In the genomic region with DNA sequence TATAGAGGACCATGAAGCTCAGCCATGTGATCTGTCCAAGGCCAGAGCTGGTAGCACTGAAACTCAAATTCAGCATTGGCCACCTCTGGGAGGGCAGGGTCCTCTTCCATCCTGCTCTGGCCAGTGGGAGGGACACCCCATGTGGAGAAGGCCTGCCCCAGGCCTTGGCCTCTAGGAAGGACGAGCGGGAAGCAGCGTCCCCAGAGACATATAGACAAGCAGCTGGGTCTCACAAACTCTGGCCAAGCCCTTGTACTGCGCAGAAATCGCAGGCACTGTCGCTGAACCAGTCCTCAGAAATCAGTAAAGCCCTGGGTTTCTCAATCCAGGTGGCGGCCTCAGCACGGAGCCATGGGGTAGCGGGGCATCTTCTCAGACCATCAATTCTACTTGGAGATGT, we compare ENCODE assay signal across 20 cellular contexts.
DNase-seq lines count a peak whose midpoint lies in the region; ATAC-seq, FAIRE-seq and TF ChIP-seq lines count a peak whose summit lies in the region.
"Had no signal": no experiment of that assay in that cellular context is flagged by ENCODE, and none has a peak within 500 bp of the region (broad histone marks: within the 10 kb centered on the region; RNA-seq: fewer than 3 reads in every experiment).

No MANE protein-coding gene starts in this region.

- peaks cover 70% of the 10 kb centered on the region for H3K4me1 Mint-ChIP-seq in activated naive CD8-positive, alpha-beta T cell treated with anti-CD3 and anti-CD28 coated beads for 36 hours

- H3K36me3 Mint-ChIP-seq in activated naive CD8-positive, alpha-beta T cell treated with anti-CD3 and anti-CD28 coated beads for 36 hours = no peaks in the 10 kb centered on the region

- H3K9me3 Mint-ChIP-seq in activated naive CD8-positive, alpha-beta T cell treated with anti-CD3 and anti-CD28 coated beads for 36 hours = no peaks in the 10 kb centered on the region
- H3K9me3 Mint-ChIP-seq: T-helper 1 cell treated with Interleukin-12 subunit alpha and Interleukin-12 subunit beta and Interleukin-4 antibody, amounts not matched to agents 30 μg/mL and 1 μg/mL, for 36 hours had no signal

- H3K4me2 ChIP-seq in BLaER1 treated with 17β-estradiol and CSF1 and Interleukin-3, amounts not matched to agents 10 nM and 100 nM = peak overlapping the region; percentile 77 to 96 (median 93)
- H3K4me2 ChIP-seq: hepatocyte had no signal

- peaks cover 73 to 98% (median 97%) of the 10 kb centered on the region in 10 experiments for H3K4me1 ChIP-seq in BLaER1 treated with 17β-estradiol and CSF1 and Interleukin-3, amounts not matched to agents 10 nM and 100 nM
- H3K4me1 ChIP-seq in kidney (ENCODE audit: control insufficient read depth in 1 of 2, insufficient read depth in 1 of 2, low read depth in 1 of 2, low read length in 2 of 2) = peaks cover 0 to 12% of the 10 kb centered on the region in 2 donors

- POLR2A ChIA-PET in GM10248 (lab: Yijun Ruan, JAX) = no interaction called here

- peak overlapping the region; percentile 96 for H3K27ac Mint-ChIP-seq in activated naive CD8-positive, alpha-beta T cell treated with anti-CD3 and anti-CD28 coated beads for 36 hours

- no peaks in the 10 kb centered on the region for H3K27me3 ChIP-seq in BLaER1 treated with 17β-estradiol and CSF1 and Interleukin-3, amounts not matched to agents 10 nM and 100 nM
- H3K27me3 ChIP-seq: hepatocyte had no signal

- no peak for DNase-seq in GM12891 (ENCODE audit: insufficient read length, low spot score)
- no peak for DNase-seq in activated naive CD8-positive, alpha-beta T cell treated with anti-CD3 and anti-CD28 coated beads for 36 hours
- peak; percentile 77 for DNase-seq in posterior vena cava (ENCODE audit: low spot score)
- no peak for DNase-seq in GM10248 (ENCODE audit: extremely low spot score)
- DNase-seq in kidney = no peak
- DNase-seq: cerebellar nuclear complex, erythroblast, foreskin keratinocyte, NCI-H1092, NCI-H2029 treated with DMSO at 0.1 percent for 48 hours, PC-3, SIG-M5, WERI-Rb-1 had no signal

- intact Hi-C loops in posterior vena cava (cut with DNase I) (no loop called here), kidney (cut with DNase I) (no loop called here)

- CTCF ChIA-PET in GM10248 (lab: Yijun Ruan, JAX) = interaction anchor here (0.9 to 1.6 kb wide), 3 partner anchors 12 to 297 kb away, joined by 3 to 4 read pairs (median 3); no protein-coding TSS in a partner anchor

- H3K4me3 ChIP-seq in BLaER1 treated with 17β-estradiol and CSF1 and Interleukin-3, amounts not matched to agents 10 nM and 100 nM = peak overlapping the region in 5 of 10 experiments; percentile 19 to 54 (median 38); a peak in 7 of 20 replicates
- no peak overlapping the region for H3K4me3 ChIP-seq in kidney (ENCODE audit: low read length in 2 of 2)
- H3K4me3 ChIP-seq: hepatocyte had no signal

- H3K27me3 Mint-ChIP-seq in activated naive CD8-positive, alpha-beta T cell treated with anti-CD3 and anti-CD28 coated beads for 36 hours = no peaks in the 10 kb centered on the region

- TF ChIP-seq POLR2A in GM12891 (IDR thresholded peaks at IDR 0.05; ENCODE audit: low read depth, low read length) = no peak

- H3K4me3 Mint-ChIP-seq in activated naive CD8-positive, alpha-beta T cell treated with anti-CD3 and anti-CD28 coated beads for 36 hours = no peak overlapping the region
- H3K4me3 Mint-ChIP-seq: T-helper 1 cell treated with Interleukin-12 subunit alpha and Interleukin-12 subunit beta and Interleukin-4 antibody, amounts not matched to agents 30 μg/mL and 1 μg/mL, for 36 hours had no signal

- H3K9ac ChIP-seq in BLaER1 treated with 17β-estradiol and CSF1 and Interleukin-3, amounts not matched to agents 10 nM and 100 nM = peak overlapping the region; percentile 85 to 94 (median 91); a peak in 21 of 22 replicates
- H3K9ac ChIP-seq in kidney (ENCODE audit: low read length in 2 of 2) = no peak overlapping the region

- no peak for ATAC-seq in GM21529 (IDR thresholded peaks at IDR 0.05; ENCODE audit: unreplicated experiment)
- ATAC-seq: foreskin keratinocyte, HCT116, PC-3, right cardiac atrium had no signal

- no peaks in the 10 kb centered on the region for H3K36me3 ChIP-seq in BLaER1 treated with 17β-estradiol and CSF1 and Interleukin-3, amounts not matched to agents 10 nM and 100 nM
- no peaks in the 10 kb centered on the region for H3K36me3 ChIP-seq in kidney (ENCODE audit: control insufficient read depth in 1 of 2, insufficient read depth in 2 of 2, low read length in 2 of 2)
- H3K36me3 ChIP-seq: thoracic aorta, WERI-Rb-1 had no signal

- TF ChIP-seq CTCF in GM10248 (IDR thresholded peaks at IDR 0.05; ENCODE audit: control extremely low read depth, extremely low read depth, low read depth, missing control alignments) = no peak
- TF ChIP-seq CTCF in kidney (IDR thresholded peaks at IDR 0.05; ENCODE audit: borderline replicate concordance, extremely low read depth, insufficient read depth) = no peak

- no peaks in the 10 kb centered on the region for H3K9me3 ChIP-seq in BLaER1 treated with 17β-estradiol and CSF1 and Interleukin-3, amounts not matched to agents 10 nM and 100 nM (replicated peaks in 1 of 11)
- H3K9me3 ChIP-seq in kidney (ENCODE audit: control insufficient read depth in 1 of 2, low read length in 2 of 2) = no peaks in the 10 kb centered on the region
- H3K9me3 ChIP-seq: thoracic aorta had no signal

- peak overlapping the region; percentile 91 to 100 (median 99) for H3K27ac ChIP-seq in BLaER1 treated with 17β-estradiol and CSF1 and Interleukin-3, amounts not matched to agents 10 nM and 100 nM
- no peak overlapping the region for H3K27ac ChIP-seq in kidney (ENCODE audit: low read depth in 2 of 2, low read length in 2 of 2)
- H3K27ac ChIP-seq: foreskin keratinocyte, hepatocyte, WERI-Rb-1 had no signal

- peak; percentile 79 for FAIRE-seq in GM12891 (lab: Jason Lieb, UNC)
- FAIRE-seq in kidney (lab: Jason Lieb, UNC) = no peak

- H4K20me1 ChIP-seq in BLaER1 treated with 17β-estradiol and CSF1 and Interleukin-3, amounts not matched to agents 10 nM and 100 nM = no peaks in the 10 kb centered on the region

TF ChIP-seq in GM12891, 5 proteins besides CTCF, POLR2A, EP300 and RAD21:
- TF ChIP-seq POU2F2 (IDR thresholded peaks at IDR 0.05; ENCODE audit: low read depth, low read length) = no peak
- TF ChIP-seq POLR2AphosphoS5 (IDR thresholded peaks at IDR 0.05; ENCODE audit: low read depth, low read length) = no peak
- no peak for TF ChIP-seq PAX5 (IDR thresholded peaks at IDR 0.05; ENCODE audit: insufficient read depth, low read length, severe bottlenecking)
- TF ChIP-seq SPI1 (IDR thresholded peaks at IDR 0.05; ENCODE audit: low read depth, low read length) = no peak
- TF ChIP-seq TAF1 (IDR thresholded peaks at IDR 0.05; ENCODE audit: low read depth, low read length) = no peak

Comparison
In these comparisons a context has a peak if more than half of its experiments do, and no peak if none do; other contexts are left out.
1. H3K27ac ChIP-seq: peak in BLaER1 treated with 17β-estradiol and CSF1 and Interleukin-3, amounts not matched to agents 10 nM and 100 nM (11 of 11); none in kidney (0 of 2).
2. H3K9ac ChIP-seq: peak in BLaER1 treated with 17β-estradiol and CSF1 and Interleukin-3, amounts not matched to agents 10 nM and 100 nM (11 of 11); none in kidney (0 of 2).